ENCODE assay signal across 8 cellular contexts in the genomic region with DNA sequence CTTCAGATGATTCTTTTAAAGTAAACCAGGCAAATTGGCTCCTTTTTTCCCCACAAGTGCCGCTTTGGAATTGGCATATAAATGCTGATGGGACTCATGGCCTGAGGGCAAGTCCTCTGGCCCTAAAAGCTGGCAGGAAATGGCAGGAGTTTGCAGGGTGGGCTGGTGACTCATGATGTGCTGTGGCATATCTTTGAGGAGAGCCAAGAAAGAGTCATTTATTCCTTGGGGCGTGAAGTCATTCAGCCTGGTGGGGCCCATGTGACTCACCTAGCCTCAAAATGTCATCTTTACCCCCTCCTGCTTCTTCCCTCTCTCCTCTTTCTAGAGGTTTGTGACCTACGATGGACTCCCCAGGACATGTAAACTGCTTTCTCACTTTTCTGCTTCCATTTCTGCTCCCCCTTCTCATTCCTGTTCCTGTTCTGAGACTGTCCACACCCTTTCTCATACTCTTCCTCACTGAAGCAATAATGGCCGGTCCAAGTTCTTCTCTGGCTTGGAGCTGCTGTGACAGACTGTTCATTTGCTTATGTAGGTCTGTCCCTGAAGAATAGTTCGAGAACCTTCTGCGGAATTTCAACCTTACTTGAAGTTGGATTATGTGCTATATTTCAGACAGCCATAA.
DNase-seq lines count a peak whose midpoint lies in the region; ATAC-seq and TF ChIP-seq lines count a peak whose summit lies in the region.

No MANE protein-coding gene starts in this region.

- intact Hi-C loops in activated CD4-positive, alpha-beta memory T cell treated with anti-CD3 and anti-CD28 coated beads for 36 hours (cut with micrococcal nuclease) = no loop called here

- peaks cover 4% of the 10 kb centered on the region for H3K9me3 Mint-ChIP-seq in activated CD4-positive, alpha-beta memory T cell treated with anti-CD3 and anti-CD28 coated beads for 36 hours
- no peaks in the 10 kb centered on the region for H3K9me3 Mint-ChIP-seq in activated CD4-positive, alpha-beta memory T cell treated with anti-CD3 and anti-CD28 coated beads, Interleukin-2, amount 10 ng/mL, durations not matched to agents 7 days and 5 days

- H3K36me3 ChIP-seq in fibroblast of lung (ENCODE audit: control insufficient read depth, insufficient read depth, low read length) = no peaks in the 10 kb centered on the region

- no peak overlapping the region for H3K4me2 ChIP-seq in fibroblast of lung (ENCODE audit: extremely low read depth, insufficient read depth, low read length)

- ATAC-seq in HG03025 (IDR thresholded peaks at IDR 0.05; ENCODE audit: low FRiP score, unreplicated experiment) = no peak

- H3K36me3 Mint-ChIP-seq in activated CD4-positive, alpha-beta memory T cell treated with anti-CD3 and anti-CD28 coated beads for 36 hours = no peaks in the 10 kb centered on the region
- H3K36me3 Mint-ChIP-seq in activated CD4-positive, alpha-beta memory T cell treated with anti-CD3 and anti-CD28 coated beads, Interleukin-2, amount 10 ng/mL, durations not matched to agents 7 days and 5 days (ENCODE audit: low read depth) = no peaks in the 10 kb centered on the region

- no peak for TF ChIP-seq CTCF in fibroblast of lung (conservative IDR thresholded peaks at IDR 0.05 in 1 of 2, IDR thresholded peaks at IDR 0.05 in 1 of 2; ENCODE audit: low read depth in 1 of 2, low read length in 2 of 2)

- peaks cover 10% of the 10 kb centered on the region for H3K4me1 Mint-ChIP-seq in activated CD4-positive, alpha-beta memory T cell treated with anti-CD3 and anti-CD28 coated beads for 36 hours (ENCODE audit: low read depth)
- no peaks in the 10 kb centered on the region for H3K4me1 Mint-ChIP-seq in activated CD4-positive, alpha-beta memory T cell treated with anti-CD3 and anti-CD28 coated beads, Interleukin-2, amount 10 ng/mL, durations not matched to agents 7 days and 5 days

- H4K20me1 ChIP-seq in fibroblast of lung (ENCODE audit: control insufficient read depth, extremely low read depth, insufficient read depth, low read length) = no peaks in the 10 kb centered on the region

- peaks cover 11% of the 10 kb centered on the region for H3K27me3 Mint-ChIP-seq in activated CD4-positive, alpha-beta memory T cell treated with anti-CD3 and anti-CD28 coated beads for 36 hours
- H3K27me3 Mint-ChIP-seq in activated CD4-positive, alpha-beta memory T cell treated with anti-CD3 and anti-CD28 coated beads, Interleukin-2, amount 10 ng/mL, durations not matched to agents 7 days and 5 days = peaks cover 14% of the 10 kb centered on the region

- CTCF ChIA-PET in activated CD4-positive, alpha-beta memory T cell treated with anti-CD3 and anti-CD28 coated beads for 36 hours (lab: Charles Lee) = no interaction called here
- CTCF ChIA-PET in activated CD4-positive, alpha-beta memory T cell treated with anti-CD3 and anti-CD28 coated beads, Interleukin-2, amount 10 ng/mL, durations not matched to agents 7 days and 5 days (lab: Charles Lee) = no interaction called here

- H3K9me3 ChIP-seq in fibroblast of lung (ENCODE audit: control insufficient read depth, insufficient read depth, low read depth, low read length) = no peaks in the 10 kb centered on the region

- H2AFZ ChIP-seq in fibroblast of lung (ENCODE audit: low read length) = no peak overlapping the region

- peak overlapping the region; percentile 5 for H3K27ac ChIP-seq in fibroblast of lung (ENCODE audit: insufficient read depth, low read length)

- H3K4me3 Mint-ChIP-seq in activated CD4-positive, alpha-beta memory T cell treated with anti-CD3 and anti-CD28 coated beads for 36 hours = no peak overlapping the region
- H3K4me3 Mint-ChIP-seq in activated CD4-positive, alpha-beta memory T cell treated with anti-CD3 and anti-CD28 coated beads, Interleukin-2, amount 10 ng/mL, durations not matched to agents 7 days and 5 days = no peak overlapping the region

- no peaks in the 10 kb centered on the region for H3K79me2 ChIP-seq in fibroblast of lung (ENCODE audit: control insufficient read depth, insufficient read depth, low read length)

- peak; percentile 64 for DNase-seq in activated CD4-positive, alpha-beta memory T cell treated with anti-CD3 and anti-CD28 coated beads for 36 hours
- DNase-seq in activated CD4-positive, alpha-beta memory T cell treated with anti-CD3 and anti-CD28 coated beads, Interleukin-2, amount 10 ng/mL, durations not matched to agents 7 days and 5 days = no peak
- DNase-seq in SIG-M5 (lab: John Stamatoyannopoulos, UW) (peak; percentile 16), fibroblast of lung (ENCODE audit: low read depth in 2 of 2) (peak; percentile 75 to 93), NCI-H82 (lab: John Stamatoyannopoulos, UW) (no peak), SKM-1 (lab: John Stamatoyannopoulos, UW; ENCODE audit: unreplicated experiment) (no peak)
- DNase-seq in stimulated activated CD8-positive, alpha-beta memory T cell treated with anti-CD3 and anti-CD28 coated beads, Interleukin-7, amount 100 ng/mL, for 48 hours (ENCODE audit: extremely low read depth in 1 of 2, low read depth in 1 of 2) = peak; percentile 22 to 69

- H3K9ac ChIP-seq in fibroblast of lung (ENCODE audit: insufficient read depth, low read length) = no peak overlapping the region

- POLR2A ChIA-PET in activated CD4-positive, alpha-beta memory T cell treated with anti-CD3 and anti-CD28 coated beads for 36 hours (lab: Charles Lee) = no interaction called here
- POLR2A ChIA-PET in activated CD4-positive, alpha-beta memory T cell treated with anti-CD3 and anti-CD28 coated beads, Interleukin-2, amount 10 ng/mL, durations not matched to agents 7 days and 5 days (lab: Charles Lee) = no interaction called here

- no peaks in the 10 kb centered on the region for H3K27me3 ChIP-seq in fibroblast of lung (ENCODE audit: control insufficient read depth, insufficient read depth, low read length)

- H3K27ac Mint-ChIP-seq in activated CD4-positive, alpha-beta memory T cell treated with anti-CD3 and anti-CD28 coated beads for 36 hours = peak overlapping the region; percentile 0
- H3K27ac Mint-ChIP-seq in activated CD4-positive, alpha-beta memory T cell treated with anti-CD3 and anti-CD28 coated beads, Interleukin-2, amount 10 ng/mL, durations not matched to agents 7 days and 5 days = no peak overlapping the region

- no peak overlapping the region for H3K4me3 ChIP-seq in fibroblast of lung (replicated peaks in 1 of 4; ENCODE audit: control extremely low read depth in 1 of 4, insufficient read depth in 1 of 4, low read depth in 3 of 4, low read length in 4 of 4)

- H3K4me1 ChIP-seq in fibroblast of lung (ENCODE audit: control insufficient read depth, extremely low read depth, insufficient read depth, low read length) = peaks cover 5% of the 10 kb centered on the region

Comparison
In these comparisons a context has a peak if more than half of its experiments do, and no peak if none do; other contexts are left out.
1. DNase-seq: peak in activated CD4-positive, alpha-beta memory T cell treated with anti-CD3 and anti-CD28 coated beads for 36 hours (single experiment), SIG-M5 (single experiment), fibroblast of lung (2 of 2) and stimulated activated CD8-positive, alpha-beta memory T cell treated with anti-CD3 and anti-CD28 coated beads, Interleukin-7, amount 100 ng/mL, for 48 hours (2 of 2); none in activated CD4-positive, alpha-beta memory T cell treated with anti-CD3 and anti-CD28 coated beads, Interleukin-2, amount 10 ng/mL, durations not matched to agents 7 days and 5 days (single experiment), NCI-H82 (single experiment) and SKM-1 (single experiment).